13 cellular contexts compared by ENCODE assay signal in the genomic region with DNA sequence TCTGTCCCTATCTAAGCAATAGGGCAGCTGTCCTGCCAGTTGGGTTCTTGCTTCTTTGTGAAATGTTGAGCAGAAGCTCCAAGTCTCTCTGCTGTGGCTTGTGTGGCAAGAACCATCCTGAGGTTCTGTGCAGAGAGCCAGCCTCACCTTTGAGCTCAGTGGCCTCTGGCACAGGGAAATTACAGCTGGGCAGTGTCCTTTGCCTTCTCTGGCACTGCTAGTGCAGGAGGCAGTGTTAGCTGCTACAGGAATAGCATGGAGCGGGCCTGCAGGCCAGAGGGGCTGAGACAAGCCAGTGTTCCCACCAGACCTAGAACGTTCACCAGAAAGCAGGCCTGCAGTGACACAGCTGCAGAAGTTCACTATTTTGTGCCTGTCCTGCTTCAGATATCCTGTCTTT. TPM values are rescaled to one million over a fixed set of nuclear protein-coding genes. Genes with fewer than 3 reads are reported as not detected.
DNase-seq lines count a peak whose midpoint lies in the region; ATAC-seq and TF ChIP-seq lines count a peak whose summit lies in the region.
"Had no signal": no experiment of that assay in that cellular context is flagged by ENCODE, and none has a peak within 500 bp of the region (broad histone marks: within the 10 kb centered on the region; RNA-seq: fewer than 3 reads in every experiment).

No MANE protein-coding gene starts in this region.

- peaks cover 38% of the 10 kb centered on the region for H3K4me1 Mint-ChIP-seq in activated naive CD8-positive, alpha-beta T cell (ENCODE audit: low read depth)
- H3K4me1 Mint-ChIP-seq in activated naive CD8-positive, alpha-beta T cell treated with anti-CD3 and anti-CD28 coated beads for 36 hours, result peaks cover 46% of the 10 kb centered on the region
- peaks cover 14 to 17% (median 17%) of the 10 kb centered on the region in 3 donors for H3K4me1 Mint-ChIP-seq in naive B cell
- peaks cover 78% of the 10 kb centered on the region for H3K4me1 Mint-ChIP-seq in type B pancreatic cell (ENCODE audit: unreplicated experiment)

- TF ChIP-seq CTCF in epithelial cell of proximal tubule (conservative IDR thresholded peaks at IDR 0.05; ENCODE audit: low read depth, low read length) (no peak), type B pancreatic cell (conservative IDR thresholded peaks at IDR 0.05) (no peak), GM10248 (IDR thresholded peaks at IDR 0.05; ENCODE audit: control extremely low read depth, extremely low read depth, low read depth, missing control alignments) (no peak)

- POLR2A ChIA-PET in GM10248 (lab: Yijun Ruan, JAX), result no interaction called here

- no peak overlapping the region for H3K27ac Mint-ChIP-seq in activated naive CD8-positive, alpha-beta T cell
- no peak overlapping the region for H3K27ac Mint-ChIP-seq in activated naive CD8-positive, alpha-beta T cell treated with anti-CD3 and anti-CD28 coated beads for 36 hours
- no peak overlapping the region for H3K27ac Mint-ChIP-seq in naive B cell
- peak overlapping the region; percentile 44 for H3K27ac Mint-ChIP-seq in type B pancreatic cell

- no peaks in the 10 kb centered on the region for H3K36me3 Mint-ChIP-seq in activated naive CD8-positive, alpha-beta T cell
- no peaks in the 10 kb centered on the region for H3K36me3 Mint-ChIP-seq in activated naive CD8-positive, alpha-beta T cell treated with anti-CD3 and anti-CD28 coated beads for 36 hours
- no peaks in the 10 kb centered on the region for H3K36me3 Mint-ChIP-seq in naive B cell
- H3K36me3 Mint-ChIP-seq in type B pancreatic cell, result peaks cover 3% of the 10 kb centered on the region

- peak overlapping the region; percentile 91 for H3K4me3 Mint-ChIP-seq in activated naive CD8-positive, alpha-beta T cell
- no peak overlapping the region for H3K4me3 Mint-ChIP-seq in activated naive CD8-positive, alpha-beta T cell treated with anti-CD3 and anti-CD28 coated beads for 36 hours
- H3K4me3 Mint-ChIP-seq in naive B cell (peak overlapping the region in 7 of 8 donors; percentile 23 to 97 (median 88)), type B pancreatic cell (peak overlapping the region; percentile 94)

- no peak for DNase-seq in activated naive CD8-positive, alpha-beta T cell treated with anti-CD3 and anti-CD28 coated beads for 36 hours
- DNase-seq in epithelial cell of proximal tubule (ENCODE audit: low read depth) (no peak), naive B cell (no peak), type B pancreatic cell (ENCODE audit: extremely low spot score, unreplicated experiment) (no peak), GM10248 (ENCODE audit: extremely low spot score) (no peak)
- DNase-seq: GF-D8, H7, Karpas-422 had no signal

- ATAC-seq in naive B cell (ENCODE audit: low read depth in 2 of 2), result no peak
- ATAC-seq in HG02610 (IDR thresholded peaks at IDR 0.05; ENCODE audit: unreplicated experiment), result no peak
- ATAC-seq in GM21526 (IDR thresholded peaks at IDR 0.05; ENCODE audit: low FRiP score, unreplicated experiment), result no peak

- CTCF ChIA-PET in GM10248 (lab: Yijun Ruan, JAX), result interaction anchor here (1.4 to 3.7 kb wide), 4 partner anchors 32 to 95 kb away, joined by 3 to 21 read pairs (median 9); no protein-coding TSS in a partner anchor

- peak overlapping the region; percentile 90 for H3K4me3 ChIP-seq in epithelial cell of proximal tubule (ENCODE audit: low read depth, low read length)

- no peaks in the 10 kb centered on the region for H3K27me3 Mint-ChIP-seq in activated naive CD8-positive, alpha-beta T cell
- H3K27me3 Mint-ChIP-seq in activated naive CD8-positive, alpha-beta T cell treated with anti-CD3 and anti-CD28 coated beads for 36 hours, result peaks cover 6% of the 10 kb centered on the region
- H3K27me3 Mint-ChIP-seq in naive B cell, result no peaks in the 10 kb centered on the region
- H3K27me3 Mint-ChIP-seq in type B pancreatic cell, result no peaks in the 10 kb centered on the region

- no peaks in the 10 kb centered on the region for H3K9me3 Mint-ChIP-seq in activated naive CD8-positive, alpha-beta T cell (ENCODE audit: low read depth)
- no peaks in the 10 kb centered on the region for H3K9me3 Mint-ChIP-seq in activated naive CD8-positive, alpha-beta T cell treated with anti-CD3 and anti-CD28 coated beads for 36 hours
- no peaks in the 10 kb centered on the region for H3K9me3 Mint-ChIP-seq in naive B cell
- H3K9me3 Mint-ChIP-seq in type B pancreatic cell, result no peaks in the 10 kb centered on the region

RNA-seq across cellular contexts. Expression of a gene that starts 1.8 kb away (rescaled TPM):
- total RNA-seq in activated naive CD8-positive, alpha-beta T cell treated with anti-CD3 and anti-CD28 coated beads for 36 hours, result 10 to 100 TPM; 23.3 to 24.5 TPM
- 50.5 and 52.0 TPM in 2 replicates for total RNA-seq in epithelial cell of proximal tubule
- polyA plus RNA-seq in naive B cell (ENCODE audit: low read depth in 6 of 6), result 10 to 100 TPM in 2 of 6 donors, 1 to 10 TPM in 4; 2.5 to 13.9 (median 8.3) TPM
- 73.5 and 89.2 TPM in 2 replicates for total RNA-seq in type B pancreatic cell (ENCODE audit: low replicate concordance)

RNA-seq across cellular contexts. Expression of a gene that starts 44.0 kb away (rescaled TPM):
- 10 to 100 TPM; 39.6 to 40.4 TPM for total RNA-seq in activated naive CD8-positive, alpha-beta T cell treated with anti-CD3 and anti-CD28 coated beads for 36 hours
- total RNA-seq in epithelial cell of proximal tubule, result 96.7 and 139 TPM in 2 replicates
- 10 to 100 TPM; 31.0 to 60.8 (median 38.1) TPM for polyA plus RNA-seq in naive B cell (ENCODE audit: low read depth in 6 of 6)
- 111 and 159 TPM in 2 replicates for total RNA-seq in type B pancreatic cell (ENCODE audit: low replicate concordance)

RNA-seq across cellular contexts. Expression of a gene that starts 53.5 kb away (rescaled TPM):
- total RNA-seq in activated naive CD8-positive, alpha-beta T cell treated with anti-CD3 and anti-CD28 coated beads for 36 hours, result under 1 TPM in 1 of 2 experiments, not detected in 1; 0.42 TPM
- 0.22 and 2.1 TPM in 2 replicates for total RNA-seq in epithelial cell of proximal tubule
- not detected for polyA plus RNA-seq in naive B cell (ENCODE audit: low read depth in 6 of 6)
- total RNA-seq in type B pancreatic cell (ENCODE audit: low replicate concordance), result 1.1 TPM in 1 of 2 replicates, not detected in the other
- total RNA-seq: pulmonary artery endothelial cell had no signal

RNA-seq across cellular contexts. Expression of a gene that starts 53.6 kb away (rescaled TPM):
- not detected for total RNA-seq in activated naive CD8-positive, alpha-beta T cell treated with anti-CD3 and anti-CD28 coated beads for 36 hours
- total RNA-seq in epithelial cell of proximal tubule, result not detected in 2 replicates
- polyA plus RNA-seq in naive B cell (ENCODE audit: low read depth in 6 of 6), result not detected
- total RNA-seq in type B pancreatic cell (ENCODE audit: low replicate concordance), result 0.46 TPM in 1 of 2 replicates, not detected in the other
- total RNA-seq: H7, pulmonary artery endothelial cell, SK-MEL-5 had no signal
